In the genomic region with DNA sequence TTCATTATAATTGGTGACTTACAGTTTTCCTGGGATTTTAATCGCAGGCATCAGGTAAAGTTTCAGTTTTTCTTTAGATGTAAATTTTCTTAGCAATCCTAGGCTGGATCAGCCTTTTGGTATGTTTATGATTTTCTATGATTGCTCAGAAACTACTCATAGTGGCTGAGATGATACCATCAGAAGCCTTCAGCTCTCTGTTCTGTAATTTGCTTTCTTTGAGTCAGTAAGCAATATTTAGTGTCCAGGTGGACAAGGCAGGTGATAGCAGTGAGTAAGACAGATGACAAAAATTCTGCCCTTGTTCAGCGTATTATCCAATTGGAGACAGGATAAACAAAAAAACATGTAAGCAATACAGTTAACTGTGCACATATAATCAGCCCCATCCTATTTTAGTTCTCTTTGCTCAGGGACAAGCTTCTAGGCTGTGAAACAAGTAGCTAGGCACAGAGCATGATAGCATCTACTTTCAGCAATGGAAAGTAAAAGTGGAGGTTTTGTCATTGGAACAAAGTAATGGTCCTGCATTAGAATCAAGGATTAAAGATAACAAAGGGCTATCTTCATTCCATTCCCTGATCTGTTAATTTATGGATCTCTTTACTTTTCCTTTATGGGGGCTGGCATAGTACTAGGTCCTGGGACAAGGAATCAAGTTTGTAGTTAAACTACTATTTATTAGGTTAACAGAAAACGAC, we compare ENCODE assay signal across 1 cellular context.
TF ChIP-seq lines count a peak whose summit lies in the region.

No MANE protein-coding gene starts in this region.

TF ChIP-seq in IMR-90, 13 proteins besides CTCF, POLR2A, EP300 and RAD21:
- TF ChIP-seq BHLHE40 (IDR thresholded peaks at IDR 0.05; ENCODE audit: low read depth, low read length) (no peak), RFX5 (IDR thresholded peaks at IDR 0.05; ENCODE audit: low read depth, low read length) (no peak), MAFK (IDR thresholded peaks at IDR 0.05; ENCODE audit: low read depth, low read length) (no peak)
TF ChIP-seq in IMR-90: peak in this region for 0.
